Comparison of ENCODE assay signal across 8 cellular contexts in genomic region chr15:78131295-78132021, GRCh38. TPM values are rescaled to one million over a fixed set of nuclear protein-coding genes. Genes with fewer than 3 reads are reported as not detected.
DNase-seq lines count a peak whose midpoint lies in the region; ATAC-seq, FAIRE-seq and TF ChIP-seq lines count a peak whose summit lies in the region.

CIB2 (minus strand) TSS chr15:78131445; CDS start chr15:78131215, 230 bp downstream.

- H3K27me3 ChIP-seq in SJCRH30 (no peaks in the 10 kb centered on the region), neuronal stem cell (ENCODE audit: control insufficient read depth in 3 of 3, insufficient read depth in 3 of 3, low read depth in 1 of 3, low read length in 3 of 3) (no peaks in the 10 kb centered on the region)

- H3K4me1 ChIP-seq in SJCRH30: no peaks in the 10 kb centered on the region
- peaks cover 5 to 13% of the 10 kb centered on the region in 2 donors for H3K4me1 ChIP-seq in neuronal stem cell (ENCODE audit: control insufficient read depth in 2 of 2, insufficient read depth in 1 of 2, low read depth in 1 of 2, low read length in 2 of 2)

- H2BK5ac ChIP-seq in neuronal stem cell (ENCODE audit: low read length): peak within 1 kb of the TSS; percentile 91

- peak within 1 kb of the TSS; percentile 95 for H3K9ac ChIP-seq in neuronal stem cell (ENCODE audit: low read depth, low read length, poor library complexity)

- H3K27ac ChIP-seq in SJCRH30 (peak within 1 kb of the TSS; percentile 4; the same call in 1 of the 2 replicates), neuronal stem cell (replicated peaks; ENCODE audit: low read length) (peak within 1 kb of the TSS; percentile 47)

- no peak within 1 kb of the TSS for H2BK120ac ChIP-seq in neuronal stem cell (ENCODE audit: low read depth, low read length)

- no peak for TF ChIP-seq EP300 in Ishikawa (IDR thresholded peaks at IDR 0.05; ENCODE audit: borderline replicate concordance)

- peak; percentile 87 for DNase-seq in D721Med (ENCODE audit: insufficient read length, low spot score)
- peak; percentile 65 to 78 for DNase-seq in SJCRH30
- DNase-seq in activated naive CD4-positive, alpha-beta T cell (lab: John Stamatoyannopoulos, UW): peak; percentile 23 to 73 (median 50)
- DNase-seq in frontal cortex (ENCODE audit: low spot score in 2 of 2): peak; percentile 92 to 97
- DNase-seq in neuronal stem cell (ENCODE audit: low spot score): peak; percentile 88
- DNase-seq in superior temporal gyrus (ENCODE audit: extremely low spot score): peak; percentile 26

- H4K91ac ChIP-seq in neuronal stem cell (ENCODE audit: low read depth, low read length, poor library complexity): no peak within 1 kb of the TSS

- H2BK15ac ChIP-seq in neuronal stem cell (ENCODE audit: low read length): peak within 1 kb of the TSS; percentile 49

- H3K4me2 ChIP-seq in neuronal stem cell (ENCODE audit: insufficient read depth, low read length, poor library complexity, severe bottlenecking): peak within 1 kb of the TSS; percentile 87

- no peak within 1 kb of the TSS for H2BK12ac ChIP-seq in neuronal stem cell (ENCODE audit: low read length)

- ATAC-seq in GM21390 (IDR thresholded peaks at IDR 0.05; ENCODE audit: unreplicated experiment): peak; percentile 87

- no peaks in the 10 kb centered on the region for H3K9me3 ChIP-seq in SJCRH30 (replicated peaks)
- no peaks in the 10 kb centered on the region for H3K9me3 ChIP-seq in neuronal stem cell (replicated peaks in 1 of 2; ENCODE audit: control insufficient read depth in 2 of 2, insufficient read depth in 1 of 2, low read depth in 1 of 2, low read length in 2 of 2)

- peak within 1 kb of the TSS; percentile 37 for H3K23ac ChIP-seq in neuronal stem cell (ENCODE audit: low read depth, low read length, poor library complexity)

- peak; percentile 40 for TF ChIP-seq CTCF in D721Med (IDR thresholded peaks at IDR 0.05; ENCODE audit: insufficient read depth, missing control alignments)

- H3K4me3 ChIP-seq in SJCRH30: peak within 1 kb of the TSS; percentile 70
- H3K4me3 ChIP-seq in neuronal stem cell (ENCODE audit: low read length in 2 of 2): peak within 1 kb of the TSS; percentile 91 to 93

- peak; percentile 63; the same call in 1 of the 2 replicates for TF ChIP-seq RAD21 in Ishikawa (IDR thresholded peaks at IDR 0.05; ENCODE audit: low read depth)

- no peak within 1 kb of the TSS for H3K4ac ChIP-seq in neuronal stem cell (ENCODE audit: low read length)

- peak within 1 kb of the TSS; percentile 99 for H2AFZ ChIP-seq in neuronal stem cell (ENCODE audit: low read length)

- WGBS in neuronal stem cell (ENCODE audit: extremely low coverage in 2 of 2, insufficient read length in 2 of 2, insufficient replicate concordance in 1 of 2), 2 donors: no CpG with 5 or more reads among the region's 79 CpGs

- H4K8ac ChIP-seq in neuronal stem cell (ENCODE audit: low read depth, low read length): no peak within 1 kb of the TSS

- H3K14ac ChIP-seq in neuronal stem cell (ENCODE audit: low read length): no peak within 1 kb of the TSS

- H3K36me3 ChIP-seq in SJCRH30 (no peaks in the 10 kb centered on the region), neuronal stem cell (replicated peaks in 1 of 2; ENCODE audit: control insufficient read depth in 2 of 2, insufficient read depth in 2 of 2, low read length in 2 of 2) (no peaks in the 10 kb centered on the region)

- peak within 1 kb of the TSS; percentile 30 for H2AK5ac ChIP-seq in neuronal stem cell (ENCODE audit: low read depth, low read length)

- no peaks in the 10 kb centered on the region for H3K79me1 ChIP-seq in neuronal stem cell (ENCODE audit: low read depth, low read length)

- peak within 1 kb of the TSS; percentile 99 for H3K18ac ChIP-seq in neuronal stem cell (ENCODE audit: low read length)

- FAIRE-seq in D721Med (lab: Jason Lieb, UNC) (no peak), frontal cortex (lab: Jason Lieb, UNC) (no peak)

TF ChIP-seq in Ishikawa, 13 proteins besides CTCF, POLR2A, EP300 and RAD21:
- TF ChIP-seq NFIC (IDR thresholded peaks at IDR 0.05) (no peak), USF1 (IDR thresholded peaks at IDR 0.05) (no peak), ZBTB7A (IDR thresholded peaks at IDR 0.05; ENCODE audit: low read depth) (peak; percentile 100), EGR1 (IDR thresholded peaks at IDR 0.05) (no peak), TCF12 (IDR thresholded peaks at IDR 0.05; ENCODE audit: low read depth) (peak; percentile 47; the same call in 1 of the 2 replicates), CEBPB (IDR thresholded peaks at IDR 0.05) (no peak), CREB1 (IDR thresholded peaks at IDR 0.05; ENCODE audit: low read depth) (no peak), TAF1 (IDR thresholded peaks at IDR 0.05; ENCODE audit: low read depth) (peak; percentile 42; the same call in 1 of the 2 replicates), FOXM1 (IDR thresholded peaks at IDR 0.05; ENCODE audit: borderline replicate concordance, low read depth) (no peak), MAX (IDR thresholded peaks at IDR 0.05) (peak; percentile 48), REST (IDR thresholded peaks at IDR 0.05; ENCODE audit: low read depth) (no peak), YY1 (IDR thresholded peaks at IDR 0.05; ENCODE audit: low read depth) (no peak), TEAD4 (IDR thresholded peaks at IDR 0.05) (no peak; the same call in 1 of the 2 replicates)

RNA-seq across cellular contexts. Expression of gene CIB2, which starts in this region (rescaled TPM):
- 0.59 and 2.8 TPM in 2 replicates for total RNA-seq in SJCRH30 (2014; rRNA removed; shearing (Covaris generic))
- total RNA-seq in frontal cortex: 25.7 TPM
- 47.7 TPM for polyA plus RNA-seq in neuronal stem cell (2013, experiment 1 of 2)
- 46.0 TPM for polyA plus RNA-seq in neuronal stem cell (2013, experiment 2 of 2)

Comparison
In these comparisons a context has a peak if more than half of its experiments do, and no peak if none do; other contexts are left out.
1. Peak in every context shown above with its lines: DNase-seq, ATAC-seq, H3K4me3 ChIP-seq and H3K27ac ChIP-seq.
2. DNase-seq: peak in every context shown above with its lines; median percentile 94 in frontal cortex; 88 in neuronal stem cell; 87 in D721Med; 72 in SJCRH30; 50 in activated naive CD4-positive, alpha-beta T cell; 26 in superior temporal gyrus.